1 cellular context compared by ENCODE assay signal in genomic region chr2:27427863-27428212, GRCh38.
TF ChIP-seq lines count a peak whose summit lies in the region.

No MANE protein-coding gene starts in this region.

TF ChIP-seq in A549, 52 proteins besides CTCF, POLR2A, EP300 and RAD21 (continued from another document):
- no peak for TF ChIP-seq NPAS2 (CRISPR knock-in tag; IDR thresholded peaks at IDR 0.05; ENCODE audit: borderline replicate concordance)
- no peak for TF ChIP-seq MYC (IDR thresholded peaks at IDR 0.05; ENCODE audit: borderline replicate concordance, low read length)
- no peak for TF ChIP-seq MAZ (IDR thresholded peaks at IDR 0.05; ENCODE audit: borderline replicate concordance, low read depth, low read length)
